9 cellular contexts compared by ENCODE assay signal in genomic region chr1:202274611-202275010, GRCh38.
DNase-seq lines count a peak whose midpoint lies in the region; ATAC-seq, FAIRE-seq and TF ChIP-seq lines count a peak whose summit lies in the region.
"Had no signal": no experiment of that assay in that cellular context is flagged by ENCODE, and none has a peak within 500 bp of the region (broad histone marks: within the 10 kb centered on the region; RNA-seq: fewer than 3 reads in every experiment).

No MANE protein-coding gene starts in this region.

- H3K27me3 ChIP-seq in A673 (replicated peaks; ENCODE audit: insufficient read depth, low read depth, low read length, poor library complexity): no peaks in the 10 kb centered on the region
- H3K27me3 ChIP-seq in SJSA1 (replicated peaks): no peaks in the 10 kb centered on the region
- H3K27me3 ChIP-seq in adrenal gland: no peaks in the 10 kb centered on the region
- H3K27me3 ChIP-seq: body of pancreas had no signal

- POLR2A ChIA-PET in A673 (lab: Charles Lee; ENCODE audit: low non-redundant PET): no interaction called here

- H3K9me3 ChIP-seq in A673 (ENCODE audit: low read depth, low read length, poor library complexity, severe bottlenecking): no peaks in the 10 kb centered on the region
- no peaks in the 10 kb centered on the region for H3K9me3 ChIP-seq in SJSA1 (replicated peaks)
- H3K9me3 ChIP-seq in adrenal gland (replicated peaks in 1 of 3): no peaks in the 10 kb centered on the region
- H3K9me3 ChIP-seq: body of pancreas had no signal

- no TSS peak for BruUV-seq in A673 (replicated peaks; lab: Mats Ljungman, UMichigan)

- TF ChIP-seq POLR2A in adrenal gland (IDR thresholded peaks at IDR 0.05): no peak

- CTCF ChIA-PET in A673 (lab: Charles Lee): interaction anchor here (1.0 kb wide), 1 partner anchor 39 kb away, joined by 3 read pairs; no protein-coding TSS in a partner anchor

- peak; percentile 62 for TF ChIP-seq CTCF in A673 (conservative IDR thresholded peaks at IDR 0.05; ENCODE audit: low read depth, low read length)
- peak; percentile 61 for TF ChIP-seq CTCF in GM12874 (IDR thresholded peaks at IDR 0.05; ENCODE audit: insufficient read depth, low read depth, low read length)
- TF ChIP-seq CTCF in adrenal gland (IDR thresholded peaks at IDR 0.05): peak; percentile 23 to 50 (median 41)

- H3K4me3 ChIP-seq in A673 (ENCODE audit: low read depth, low read length, poor library complexity, severe bottlenecking) (no peak overlapping the region), SJSA1 (no peak overlapping the region), adrenal gland (no peak overlapping the region)
- H3K4me3 ChIP-seq: body of pancreas had no signal

- FAIRE-seq in RCC 7860 (lab: Jason Lieb, UNC): no peak

- H3K36me3 ChIP-seq in A673 (ENCODE audit: insufficient read depth, low read length, poor library complexity, severe bottlenecking) (no peaks in the 10 kb centered on the region), SJSA1 (no peaks in the 10 kb centered on the region), adrenal gland (replicated peaks in 1 of 2) (no peaks in the 10 kb centered on the region)

- DNase-seq in A673 (ENCODE audit: low spot score) (peak; percentile 61), SJSA1 (ENCODE audit: low read depth in 1 of 2, low spot score in 2 of 2) (peak; percentile 23 to 52), adrenal gland (peak in 5 of 7 donors; percentile 32 to 65 (median 52)), mesenteric fat pad (ENCODE audit: low spot score) (peak; percentile 77), RCC 7860 (ENCODE audit: low spot score) (no peak), sciatic nerve (ENCODE audit: low spot score) (no peak), KG1 (lab: John Stamatoyannopoulos, UW) (no peak)

- no peaks in the 10 kb centered on the region for H3K4me1 ChIP-seq in A673 (ENCODE audit: insufficient read depth, low read length, poor library complexity, severe bottlenecking)
- H3K4me1 ChIP-seq in SJSA1 (replicated peaks): peaks cover 4% of the 10 kb centered on the region
- H3K4me1 ChIP-seq in adrenal gland (replicated peaks in 1 of 2): no peaks in the 10 kb centered on the region
- H3K4me1 ChIP-seq: body of pancreas had no signal

- intact Hi-C loops in A673 (cut with micrococcal nuclease; ENCODE audit: unreplicated experiment) (loop anchor here (2.0 kb wide), 1 partner anchor 40 kb away; no protein-coding TSS in a partner anchor), adrenal gland (cut with DNase I) (no loop called here), sciatic nerve (cut with DNase I) (loop anchor here (10.0 kb wide), 1 partner anchor 1490 kb away; the partner anchor contains the start of gene LAX1)

- 50 to 73% (median 68%) methylated on average over 1 of the region's 1 CpG; no CpG with 5 or more reads in 1 of the 4 donors for WGBS in adrenal gland, 4 donors

- no peak for ATAC-seq in sciatic nerve
- ATAC-seq: body of pancreas had no signal

- H3K27ac ChIP-seq in A673 (ENCODE audit: low read depth, low read length, poor library complexity, severe bottlenecking): no peak overlapping the region
- H3K27ac ChIP-seq in SJSA1: no peak overlapping the region
- H3K27ac ChIP-seq in adrenal gland: no peak overlapping the region
- H3K27ac ChIP-seq: body of pancreas had no signal

Comparison
In these comparisons a context has a peak if more than half of its experiments do, and no peak if none do; other contexts are left out.
1. DNase-seq: peak in A673 (single experiment), SJSA1 (2 of 2), adrenal gland (5 of 7) and mesenteric fat pad (single experiment); none in RCC 7860 (single experiment), sciatic nerve (single experiment) and KG1 (single experiment).
2. intact Hi-C loops: an anchor here in A673 (2.0 kb wide) and sciatic nerve (10.0 kb wide); none called in adrenal gland.
3. Peak in every context shown above with its lines, with median percentiles within 50 percentile points of each other: CTCF ChIP-seq.